In the genomic region with DNA sequence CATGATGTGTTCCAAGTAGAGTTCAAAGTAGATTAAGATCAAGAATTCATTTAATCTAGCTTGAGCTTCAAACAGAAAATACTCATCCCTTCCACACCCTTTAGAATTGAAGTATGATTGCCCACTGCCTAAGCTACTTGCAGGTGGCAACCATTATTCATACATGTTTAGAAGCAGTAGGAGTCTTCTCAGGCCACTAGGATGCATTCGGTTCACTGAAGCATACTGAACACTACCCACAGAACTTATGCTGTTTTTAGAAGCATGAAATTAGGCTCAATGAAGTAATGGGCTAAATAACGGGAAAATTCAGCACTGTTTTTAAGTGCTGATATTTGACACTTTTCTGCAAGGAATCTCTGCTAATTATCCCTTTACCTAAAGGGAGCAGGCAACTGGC, we compare ENCODE assay signal across 15 cellular contexts.
DNase-seq lines count a peak whose midpoint lies in the region; ATAC-seq, FAIRE-seq and TF ChIP-seq lines count a peak whose summit lies in the region.
"Had no signal": no experiment of that assay in that cellular context is flagged by ENCODE, and none has a peak within 500 bp of the region (broad histone marks: within the 10 kb centered on the region; RNA-seq: fewer than 3 reads in every experiment).

No MANE protein-coding gene starts in this region.

- no peak overlapping the region for H3K9ac ChIP-seq in kidney (ENCODE audit: low read length in 2 of 2)

- DNase-seq in DMS 273 (lab: John Stamatoyannopoulos, UW; ENCODE audit: unreplicated experiment) (peak; percentile 58), omental fat pad (ENCODE audit: low spot score) (no peak), Right ventricle myocardium inferior (ENCODE audit: missing footprints) (no peak), putamen (ENCODE audit: low spot score) (no peak), kidney (no peak)
- DNase-seq: activated CD4-positive, alpha-beta T cell treated with anti-CD3 and anti-CD28 coated beads for 1 hour; activated T-cell treated with anti-CD3 and anti-CD28 coated beads, Interleukin-2, amount 50 U/mL, for 1 hour; DMS53; mammary epithelial cell; nucleus accumbens; stimulated activated CD8-positive, alpha-beta memory T cell treated with anti-CD3 and anti-CD28 coated beads, Interleukin-4, amount 100 ng/mL, for 48 hours had no signal

- H3K9me3 ChIP-seq in kidney (ENCODE audit: control insufficient read depth in 1 of 2, low read length in 2 of 2), result no peaks in the 10 kb centered on the region

- no peak for TF ChIP-seq CTCF in omental fat pad (IDR thresholded peaks at IDR 0.05)
- no peak for TF ChIP-seq CTCF in kidney (IDR thresholded peaks at IDR 0.05; ENCODE audit: borderline replicate concordance, extremely low read depth, insufficient read depth)

- H3K4me1 ChIP-seq in kidney (ENCODE audit: control insufficient read depth in 1 of 2, insufficient read depth in 1 of 2, low read depth in 1 of 2, low read length in 2 of 2), result no peaks in the 10 kb centered on the region

- no peak overlapping the region for H3K27ac ChIP-seq in kidney (ENCODE audit: low read depth in 2 of 2, low read length in 2 of 2)

- ATAC-seq in GM19043 (IDR thresholded peaks at IDR 0.05; ENCODE audit: low read depth, unreplicated experiment) (peak; percentile 63), HG02798 (IDR thresholded peaks at IDR 0.05; ENCODE audit: poor library complexity, unreplicated experiment) (peak; percentile 79), HG03575 (IDR thresholded peaks at IDR 0.05; ENCODE audit: extremely low read depth, insufficient number of reproducible peaks, low FRiP score, unreplicated experiment) (peak; percentile 85), omental fat pad (ENCODE audit: low FRiP score) (no peak), Right ventricle myocardium inferior (no peak)

- no peak for FAIRE-seq in kidney (lab: Jason Lieb, UNC)
- FAIRE-seq: colon had no signal

- intact Hi-C loops in Right ventricle myocardium inferior (cut with DNase I), result no loop called here
- intact Hi-C loops in kidney (cut with DNase I), result no loop called here

- H3K4me3 ChIP-seq in kidney (ENCODE audit: low read length in 2 of 2), result no peak overlapping the region

- H3K36me3 ChIP-seq in kidney (ENCODE audit: control insufficient read depth in 1 of 2, insufficient read depth in 2 of 2, low read length in 2 of 2), result no peaks in the 10 kb centered on the region

Comparison
In these comparisons a context has a peak if more than half of its experiments do, and no peak if none do; other contexts are left out.
1. ATAC-seq: peak in GM19043 (single experiment), HG02798 (single experiment) and HG03575 (single experiment); none in omental fat pad (single experiment) and Right ventricle myocardium inferior (single experiment).